ENCODE assay signal across 12 cellular contexts in genomic region chr19:55275851-55276719, GRCh38. TPM values are rescaled to one million over a fixed set of nuclear protein-coding genes. Genes with fewer than 3 reads are reported as not detected.
DNase-seq lines count a peak whose midpoint lies in the region; ATAC-seq lines count a peak whose summit lies in the region.
"Had no signal": no experiment of that assay in that cellular context is flagged by ENCODE, and none has a peak within 500 bp of the region (broad histone marks: within the 10 kb centered on the region; RNA-seq: fewer than 3 reads in every experiment).

No MANE protein-coding gene starts in this region.

- H3K4me1 Mint-ChIP-seq in naive B cell: peaks cover 44 to 64% (median 47%) of the 10 kb centered on the region in 3 donors

- peak; percentile 63 for ATAC-seq in GM18861 (IDR thresholded peaks at IDR 0.05; ENCODE audit: unreplicated experiment)
- peak; percentile 51 for ATAC-seq in GM21529 (IDR thresholded peaks at IDR 0.05; ENCODE audit: unreplicated experiment)
- peak; percentile 40 to 45 for ATAC-seq in naive B cell (ENCODE audit: low read depth in 2 of 2)

- DNase-seq in NCI-H2196 (lab: John Stamatoyannopoulos, UW; ENCODE audit: unreplicated experiment): peak; percentile 66
- DNase-seq in naive B cell: peak; percentile 61
- DNase-seq in activated CD8-positive, alpha-beta memory T cell treated with anti-CD3 and anti-CD28 coated beads for 24 hours: no peak
- no peak for DNase-seq in stimulated activated naive CD4-positive, alpha-beta T cell treated with Interleukin-2 at 50 U/mL for 16 hours (lab: John Stamatoyannopoulos, UW)
- no peak for DNase-seq in NCI-H2171 (lab: John Stamatoyannopoulos, UW)
- DNase-seq in activated CD4-positive, alpha-beta T cell treated with anti-CD3 and anti-CD28 coated beads for 4 hours: no peak
- DNase-seq: amniotic stem cell, NCI-H1930, T1000 had no signal

- no peaks in the 10 kb centered on the region for H3K9me3 Mint-ChIP-seq in naive B cell

- H3K27ac Mint-ChIP-seq in naive B cell: peak overlapping the region; percentile 96 to 99 (median 97)

- H3K36me3 Mint-ChIP-seq in naive B cell: peaks cover 6 to 16% of the 10 kb centered on the region in 2 donors

- H3K27me3 Mint-ChIP-seq in naive B cell: peaks cover 0 to 4% (median 0%) of the 10 kb centered on the region in 3 donors

- peak overlapping the region; percentile 64 to 88 (median 80) for H3K4me3 Mint-ChIP-seq in naive B cell

RNA-seq across cellular contexts. Expression of gene HSPBP1, which starts 3.8 kb away (rescaled TPM):
- polyA plus RNA-seq in naive B cell (ENCODE audit: low read depth in 6 of 6): 10 to 100 TPM; 22.6 to 40.0 (median 32.6) TPM

RNA-seq across cellular contexts. Expression of gene BRSK1, which starts 7.7 kb away (rescaled TPM):
- not detected for polyA plus RNA-seq in naive B cell (ENCODE audit: low read depth in 6 of 6)

RNA-seq across cellular contexts. Expression of gene PPP6R1, which starts 17.3 kb away (rescaled TPM):
- polyA plus RNA-seq in naive B cell (ENCODE audit: low read depth in 6 of 6): 10 to 100 TPM; 21.4 to 81.1 (median 41.1) TPM

RNA-seq across cellular contexts. Expression of gene TMEM86B, which starts 47.5 kb away (rescaled TPM):
- polyA plus RNA-seq in naive B cell (ENCODE audit: low read depth in 6 of 6): 1 to 10 TPM in 2 of 6 donors, under 1 TPM in 2, not detected in 2; 0.25 to 1.5 (median 0.76) TPM

RNA-seq across cellular contexts. Expression of gene TMEM150B, which starts 49.1 kb away (rescaled TPM):
- not detected for polyA plus RNA-seq in naive B cell (ENCODE audit: low read depth in 6 of 6)
- polyA plus RNA-seq: fibroblast of lung had no signal

Comparison
In these comparisons a context has a peak if more than half of its experiments do, and no peak if none do; other contexts are left out.
1. DNase-seq: peak in NCI-H2196 (single experiment) and naive B cell (single experiment); none in activated CD8-positive, alpha-beta memory T cell treated with anti-CD3 and anti-CD28 coated beads for 24 hours (single experiment), stimulated activated naive CD4-positive, alpha-beta T cell treated with Interleukin-2 at 50 U/mL for 16 hours (single experiment), NCI-H2171 (single experiment) and activated CD4-positive, alpha-beta T cell treated with anti-CD3 and anti-CD28 coated beads for 4 hours (0 of 2).
2. Peak in every context shown above with its lines, with median percentiles within 50 percentile points of each other: ATAC-seq.